In genomic region chr4:18923496-18924161, GRCh38 we compare ENCODE assay signal across 18 cellular contexts.
"Had no signal": no experiment of that assay in that cellular context is flagged by ENCODE, and none has a peak within 500 bp of the region (broad histone marks: within the 10 kb centered on the region; RNA-seq: fewer than 3 reads in every experiment).

No MANE protein-coding gene starts in this region.

- H3K36me3 ChIP-seq: upper lobe of left lung had no signal

- H3K9me3 Mint-ChIP-seq: endodermal cell, mesothelial cell of epicardium had no signal

- H3K27me3 ChIP-seq: upper lobe of left lung had no signal

- H3K27ac ChIP-seq: coronary artery, epithelial cell of prostate, upper lobe of left lung had no signal

- ATAC-seq: activated naive CD4-positive, alpha-beta T cell treated with anti-CD3 and anti-CD28 coated beads, Interleukin-2, amount 50 U/mL, for 72 hours; left lobe of liver; natural killer cell; stimulated activated naive CD8-positive, alpha-beta T cell treated with anti-CD3 and anti-CD28 coated beads, Interleukin-15, Interleukin-2, amounts not matched to agents 100 U/mL and 50 U/mL, for 24 hours; WTC11 had no signal

- H3K4me1 Mint-ChIP-seq: brain, endodermal cell, natural killer cell, WTC11 had no signal

- H3K4me3 Mint-ChIP-seq: brain; endodermal cell; mesothelial cell of epicardium; natural killer cell; T-helper 1 cell treated with Interleukin-12 subunit alpha and Interleukin-12 subunit beta and Interleukin-4 antibody, amounts not matched to agents 30 μg/mL and 1 μg/mL, for 36 hours; WTC11 had no signal

- H3K27me3 Mint-ChIP-seq: brain had no signal

- H3K4me1 ChIP-seq: upper lobe of left lung had no signal

- H3K27ac Mint-ChIP-seq: activated naive CD4-positive, alpha-beta T cell treated with anti-CD3 and anti-CD28 coated beads, Interleukin-2, amount 50 U/mL, for 72 hours; brain; endodermal cell; mesothelial cell of epicardium; natural killer cell; T-helper 1 cell treated with Interleukin-12 subunit alpha and Interleukin-12 subunit beta and Interleukin-4 antibody, amounts not matched to agents 30 μg/mL and 1 μg/mL, for 36 hours; WTC11 had no signal

- DNase-seq: activated T-cell treated with anti-CD3 and anti-CD28 coated beads, Interleukin-2, amount 50 U/mL, for 1 hour; aorta; endodermal cell; kidney; mammary epithelial cell; natural killer cell; stimulated activated CD4-positive, alpha-beta T cell treated with anti-CD3 and anti-CD28 coated beads, Interleukin-4, amount 100 ng/mL, for 24 hours; stimulated activated naive CD8-positive, alpha-beta T cell treated with anti-CD3 and anti-CD28 coated beads, Interleukin-15, Interleukin-2, amounts not matched to agents 100 U/mL and 50 U/mL, for 24 hours; T1000; upper lobe of left lung had no signal

- H3K4me3 ChIP-seq: coronary artery, upper lobe of left lung had no signal

- H3K36me3 Mint-ChIP-seq: activated naive CD4-positive, alpha-beta T cell treated with anti-CD3 and anti-CD28 coated beads, Interleukin-2, amount 50 U/mL, for 72 hours; brain; mesothelial cell of epicardium had no signal

- FAIRE-seq: kidney had no signal
